ENCODE assay signal across 10 cellular contexts in the genomic region with DNA sequence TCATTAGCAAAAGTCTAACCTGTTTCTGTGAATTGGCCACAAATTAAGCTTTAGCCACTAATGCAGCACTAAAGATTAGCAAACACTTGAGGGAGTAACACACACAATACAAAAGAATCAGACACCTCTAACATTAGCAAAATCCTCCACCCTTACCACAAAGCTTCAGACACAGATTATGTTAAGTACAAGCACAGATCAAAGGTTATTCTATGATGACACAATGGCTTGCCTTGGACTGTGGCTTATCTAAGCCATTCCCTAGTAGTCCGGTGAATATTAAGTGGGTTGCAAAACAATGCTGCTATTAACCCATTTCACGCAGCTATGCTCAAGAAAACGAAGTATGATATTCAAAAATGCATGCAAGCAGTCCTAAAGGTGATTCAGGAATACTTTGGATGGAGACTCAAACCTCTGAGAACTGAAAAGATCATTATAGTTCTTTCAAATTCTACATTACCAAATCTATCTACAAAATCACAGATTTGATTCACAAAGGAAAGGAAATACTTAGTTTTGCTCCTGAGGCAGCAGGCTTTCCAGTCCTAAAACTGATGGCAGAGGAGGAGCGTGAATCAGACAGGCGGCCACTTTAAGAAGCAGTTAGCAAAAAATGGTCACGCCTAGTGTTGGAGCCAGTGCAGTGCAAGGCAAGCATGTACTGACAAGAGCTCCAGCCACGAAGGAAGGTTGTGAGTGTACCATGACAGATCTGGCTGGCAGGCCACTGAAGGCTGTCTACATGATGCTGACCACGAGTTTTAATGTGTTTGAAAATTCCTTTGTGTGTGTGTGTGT.
DNase-seq lines count a peak whose midpoint lies in the region; ATAC-seq and TF ChIP-seq lines count a peak whose summit lies in the region.
"Had no signal": no experiment of that assay in that cellular context is flagged by ENCODE, and none has a peak within 500 bp of the region (broad histone marks: within the 10 kb centered on the region; RNA-seq: fewer than 3 reads in every experiment).

No MANE protein-coding gene starts in this region.

- BruUV-seq in Caco-2 (replicated peaks; lab: Mats Ljungman, UMichigan), result no TSS peak

- POLR2A ChIA-PET in Caco-2 (lab: Charles Lee), result interaction anchor here (0.6 kb wide), 1 partner anchor 191 kb away, joined by 5 read pairs; no protein-coding TSS in a partner anchor

- H3K27me3 Mint-ChIP-seq in Caco-2 (ENCODE audit: insufficient read depth, unreplicated experiment) (no peaks in the 10 kb centered on the region), brain (no peaks in the 10 kb centered on the region)
- H3K27me3 Mint-ChIP-seq in natural killer cell treated with Interleukin-12 subunit alpha and Interleukin-12 subunit beta and Interleukin-15 and Interleukin-18, amount 100 ng/mL, for 72 hours, result no peaks in the 10 kb centered on the region
- no peaks in the 10 kb centered on the region for H3K27me3 Mint-ChIP-seq in activated naive CD8-positive, alpha-beta T cell treated with anti-CD3 and anti-CD28 coated beads, Interleukin-2, amount 50 U/mL, for 24 hours

- CTCF ChIA-PET in Caco-2 (lab: Charles Lee), result interaction anchor here (0.6 to 1.7 kb wide), 2 partner anchors 17 to 118 kb away, joined by 3 to 7 read pairs; no protein-coding TSS in a partner anchor

- H3K4me3 ChIP-seq in Caco-2 (ENCODE audit: low read depth, low read length) (no peak overlapping the region), right lobe of liver (no peak overlapping the region)

- H3K4me1 Mint-ChIP-seq in Caco-2 (ENCODE audit: low read depth, unreplicated experiment) (peaks cover 28% of the 10 kb centered on the region), brain (peaks cover 52% of the 10 kb centered on the region)
- H3K4me1 Mint-ChIP-seq in natural killer cell treated with Interleukin-12 subunit alpha and Interleukin-12 subunit beta and Interleukin-15 and Interleukin-18, amount 100 ng/mL, for 72 hours (ENCODE audit: low read depth in 2 of 2), result peaks cover 8% of the 10 kb centered on the region in 2 donors
- peaks cover 4% of the 10 kb centered on the region for H3K4me1 Mint-ChIP-seq in activated naive CD8-positive, alpha-beta T cell treated with anti-CD3 and anti-CD28 coated beads, Interleukin-2, amount 50 U/mL, for 24 hours

- no peak for TF ChIP-seq POLR2A in right lobe of liver (IDR thresholded peaks at IDR 0.05)

- H3K36me3 ChIP-seq in Caco-2 (ENCODE audit: control insufficient read depth, insufficient read depth, low read length) (peaks cover 2% of the 10 kb centered on the region; the same call in 1 of the 2 replicates), right lobe of liver (no peaks in the 10 kb centered on the region)

- WGBS in right lobe of liver (ENCODE audit: insufficient coverage, low coverage, low lambda C conversion rate, missing lambda C conversion rate), result 26% methylated on average over 8 of the region's 8 CpGs

- H3K9me3 Mint-ChIP-seq in Caco-2 (ENCODE audit: unreplicated experiment), result no peaks in the 10 kb centered on the region
- no peaks in the 10 kb centered on the region for H3K9me3 Mint-ChIP-seq in brain
- H3K9me3 Mint-ChIP-seq in natural killer cell treated with Interleukin-12 subunit alpha and Interleukin-12 subunit beta and Interleukin-15 and Interleukin-18, amount 100 ng/mL, for 72 hours, result no peaks in the 10 kb centered on the region
- no peaks in the 10 kb centered on the region for H3K9me3 Mint-ChIP-seq in activated naive CD8-positive, alpha-beta T cell treated with anti-CD3 and anti-CD28 coated beads, Interleukin-2, amount 50 U/mL, for 24 hours
- H3K9me3 Mint-ChIP-seq: H9 had no signal

- ATAC-seq in right lobe of liver, result peak; percentile 55 to 72 (median 69)
- ATAC-seq in natural killer cell treated with Interleukin-12 subunit alpha and Interleukin-12 subunit beta and Interleukin-15 and Interleukin-18, amount 100 ng/mL, for 72 hours, result no peak
- ATAC-seq in activated naive CD8-positive, alpha-beta T cell treated with anti-CD3 and anti-CD28 coated beads, Interleukin-2, amount 50 U/mL, for 24 hours, result no peak

- H3K36me3 Mint-ChIP-seq in Caco-2 (ENCODE audit: insufficient read depth, unreplicated experiment), result peaks cover 10% of the 10 kb centered on the region
- peaks cover 18% of the 10 kb centered on the region for H3K36me3 Mint-ChIP-seq in brain
- H3K36me3 Mint-ChIP-seq in natural killer cell treated with Interleukin-12 subunit alpha and Interleukin-12 subunit beta and Interleukin-15 and Interleukin-18, amount 100 ng/mL, for 72 hours, result no peaks in the 10 kb centered on the region
- H3K36me3 Mint-ChIP-seq in activated naive CD8-positive, alpha-beta T cell treated with anti-CD3 and anti-CD28 coated beads, Interleukin-2, amount 50 U/mL, for 24 hours (ENCODE audit: low read depth), result peaks cover 14% of the 10 kb centered on the region

- H3K27ac Mint-ChIP-seq in Caco-2 (ENCODE audit: unreplicated experiment) (peak overlapping the region; percentile 33), brain (peak overlapping the region in 3 of 5 experiments; percentile 6 to 18 (median 14))
- H3K27ac Mint-ChIP-seq in natural killer cell treated with Interleukin-12 subunit alpha and Interleukin-12 subunit beta and Interleukin-15 and Interleukin-18, amount 100 ng/mL, for 72 hours, result no peak overlapping the region
- no peak overlapping the region for H3K27ac Mint-ChIP-seq in activated naive CD8-positive, alpha-beta T cell treated with anti-CD3 and anti-CD28 coated beads, Interleukin-2, amount 50 U/mL, for 24 hours

- DNase-seq in Caco-2 (peak; percentile 67 to 72), NAMALWA (ENCODE audit: low spot score) (peak; percentile 7), right lobe of liver (peak in 2 of 3 donors; percentile 73 to 79), KG1 (lab: John Stamatoyannopoulos, UW) (no peak), middle frontal gyrus (ENCODE audit: extremely low spot score, low spot score) (no peak)
- DNase-seq in natural killer cell treated with Interleukin-12 subunit alpha and Interleukin-12 subunit beta and Interleukin-15 and Interleukin-18, amount 100 ng/mL, for 72 hours (ENCODE audit: low spot score), result no peak
- no peak for DNase-seq in activated naive CD8-positive, alpha-beta T cell treated with anti-CD3 and anti-CD28 coated beads, Interleukin-2, amount 50 U/mL, for 24 hours
- DNase-seq: H9, MM.1S had no signal

- H3K9me3 ChIP-seq in Caco-2 (no peaks in the 10 kb centered on the region), right lobe of liver (no peaks in the 10 kb centered on the region)

- H3K4me1 ChIP-seq in Caco-2 (peaks cover 32% of the 10 kb centered on the region), right lobe of liver (peaks cover 0 to 58% (median 34%) of the 10 kb centered on the region in 4 donors)

- H3K27ac ChIP-seq in right lobe of liver, result peak overlapping the region in 2 of 3 donors; percentile 56 to 86

- H3K4me3 Mint-ChIP-seq in Caco-2 (ENCODE audit: unreplicated experiment) (peak overlapping the region; percentile 36), brain (no peak overlapping the region)
- no peak overlapping the region for H3K4me3 Mint-ChIP-seq in natural killer cell treated with Interleukin-12 subunit alpha and Interleukin-12 subunit beta and Interleukin-15 and Interleukin-18, amount 100 ng/mL, for 72 hours
- no peak overlapping the region for H3K4me3 Mint-ChIP-seq in activated naive CD8-positive, alpha-beta T cell treated with anti-CD3 and anti-CD28 coated beads, Interleukin-2, amount 50 U/mL, for 24 hours
- H3K4me3 Mint-ChIP-seq: H9 had no signal

- TF ChIP-seq CTCF in Caco-2 (IDR thresholded peaks at IDR 0.05; ENCODE audit: insufficient read depth in 1 of 2, low read depth in 1 of 2, low read length in 1 of 2, severe bottlenecking in 1 of 2, unreplicated experiment in 1 of 2) (peak; percentile 12 to 22), brain (conservative IDR thresholded peaks at IDR 0.05) (no peak), right lobe of liver (IDR thresholded peaks at IDR 0.05) (peak in 2 of 4 donors; percentile 19 to 26)

- H3K27me3 ChIP-seq in Caco-2 (replicated peaks; ENCODE audit: control insufficient read depth, insufficient read depth, low read length) (no peaks in the 10 kb centered on the region), right lobe of liver (no peaks in the 10 kb centered on the region)

- intact Hi-C loops in Caco-2 (cut with micrococcal nuclease; ENCODE audit: unreplicated experiment) (loop anchor here (2.0 kb wide), 1 partner anchor 18 kb away; no protein-coding TSS in a partner anchor), right lobe of liver (cut with DNase I) (no loop called here)

Comparison
In these comparisons a context has a peak if more than half of its experiments do, and no peak if none do; other contexts are left out.
1. DNase-seq: peak in Caco-2 (2 of 2), NAMALWA (single experiment) and right lobe of liver (2 of 3); none in natural killer cell treated with Interleukin-12 subunit alpha and Interleukin-12 subunit beta and Interleukin-15 and Interleukin-18, amount 100 ng/mL, for 72 hours (single experiment), activated naive CD8-positive, alpha-beta T cell treated with anti-CD3 and anti-CD28 coated beads, Interleukin-2, amount 50 U/mL, for 24 hours (single experiment), KG1 (single experiment) and middle frontal gyrus (single experiment).
2. H3K27ac Mint-ChIP-seq: peak in Caco-2 (single experiment) and brain (3 of 5); none in natural killer cell treated with Interleukin-12 subunit alpha and Interleukin-12 subunit beta and Interleukin-15 and Interleukin-18, amount 100 ng/mL, for 72 hours (0 of 2) and activated naive CD8-positive, alpha-beta T cell treated with anti-CD3 and anti-CD28 coated beads, Interleukin-2, amount 50 U/mL, for 24 hours (single experiment).
3. CTCF ChIP-seq: peak in Caco-2 (2 of 2); none in brain (0 of 2).
4. ATAC-seq: peak in right lobe of liver (4 of 4); none in natural killer cell treated with Interleukin-12 subunit alpha and Interleukin-12 subunit beta and Interleukin-15 and Interleukin-18, amount 100 ng/mL, for 72 hours (0 of 2) and activated naive CD8-positive, alpha-beta T cell treated with anti-CD3 and anti-CD28 coated beads, Interleukin-2, amount 50 U/mL, for 24 hours (single experiment).